Comparison of ENCODE assay signal across 8 cellular contexts in the genomic region with DNA sequence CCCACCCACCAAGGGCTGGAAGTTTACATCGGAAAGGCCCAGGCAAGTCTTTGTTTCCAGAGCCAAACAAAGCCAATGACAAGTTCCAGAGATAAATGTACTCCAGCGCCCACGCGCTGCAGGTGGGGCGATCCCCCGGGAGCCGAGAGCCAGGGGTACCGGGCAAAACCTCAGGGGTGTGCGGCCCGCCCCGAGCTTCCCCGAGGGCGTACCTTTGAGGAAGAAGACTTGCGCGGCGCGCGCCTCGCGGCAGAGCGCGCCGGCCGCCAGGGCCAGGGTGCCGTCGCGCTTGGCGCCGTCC. TPM values are rescaled to one million over a fixed set of nuclear protein-coding genes. Genes with fewer than 3 reads are reported as not detected.
DNase-seq lines count a peak whose midpoint lies in the region; ATAC-seq, FAIRE-seq and TF ChIP-seq lines count a peak whose summit lies in the region.

No MANE protein-coding gene starts in this region.

- H2AK5ac ChIP-seq in mesendoderm (ENCODE audit: low read length) = no peak overlapping the region

- in situ Hi-C loops in K562 (cut with MboI) = no loop called here

- peaks cover 9% of the 10 kb centered on the region for H3K9me1 ChIP-seq in K562 (ENCODE audit: control insufficient read depth, insufficient read depth, low read length)

- peak overlapping the region; percentile 76 for H3K4ac ChIP-seq in mesendoderm (ENCODE audit: low read depth, low read length)

- CTCF ChIA-PET in K562 (lab: Yijun Ruan, JAX; ENCODE audit: low intra/inter-chr PET ratio) = interaction anchor here (0.8 to 3.4 kb wide), 7 partner anchors 53 to 189 kb away, joined by 3 to 24 read pairs (median 4); a partner anchor contains a TSS

- no peak overlapping the region for H4K8ac ChIP-seq in mesendoderm (ENCODE audit: low read depth, low read length)

- no peak overlapping the region for H4K5ac ChIP-seq in mesendoderm (ENCODE audit: low read length)

- no peak for TF ChIP-seq POLR2A in K562 (conservative IDR thresholded peaks at IDR 0.05)

- H3K27me3 ChIP-seq in HUES48 (ENCODE audit: control insufficient read depth, insufficient read depth, low read length) (peaks cover 31% of the 10 kb centered on the region), K562 (ENCODE audit: control insufficient read depth in 2 of 2, insufficient read depth in 2 of 2, low read length in 2 of 2) (no peaks in the 10 kb centered on the region), mesendoderm (ENCODE audit: insufficient read depth, low read length, poor library complexity) (no peaks in the 10 kb centered on the region)

- H3K27ac ChIP-seq in HUES48 (ENCODE audit: low read depth, low read length) = peak overlapping the region; percentile 88
- H3K27ac ChIP-seq in K562 (ENCODE audit: extremely low read depth, low read depth, low read length) = peak overlapping the region; percentile 99
- no peak overlapping the region for H3K27ac ChIP-seq in mesendoderm (ENCODE audit: low read depth, low read length)

- no peak for TF ChIP-seq EP300 in K562 (IDR thresholded peaks at IDR 0.05; ENCODE audit: low read length)

- H3K56ac ChIP-seq in mesendoderm (ENCODE audit: low read length) = peak overlapping the region; percentile 97

- H3K9ac ChIP-seq in HUES48 (ENCODE audit: low read depth, low read length) = peak overlapping the region; percentile 95
- H3K9ac ChIP-seq in K562 (ENCODE audit: insufficient read depth in 1 of 2, low read depth in 2 of 2, low read length in 2 of 2) = peak overlapping the region; percentile 99 to 100
- peak overlapping the region; percentile 93 for H3K9ac ChIP-seq in mesendoderm (ENCODE audit: low read length)

- peak overlapping the region; percentile 82 for H3K4me3 ChIP-seq in AG09309 (ENCODE audit: control insufficient read depth, low read depth, low read length)
- peak overlapping the region; percentile 83 for H3K4me3 ChIP-seq in HUES48 (ENCODE audit: low read depth, low read length)
- H3K4me3 ChIP-seq in K562 = peak overlapping the region; percentile 84
- peak overlapping the region; percentile 76 for H3K4me3 ChIP-seq in mesendoderm (ENCODE audit: low read length)

- peaks cover 19% of the 10 kb centered on the region for H3K36me3 ChIP-seq in HUES48 (ENCODE audit: control insufficient read depth, insufficient read depth, low read length)
- H3K36me3 ChIP-seq in K562 (ENCODE audit: control insufficient read depth, insufficient read depth, low read length) = peaks cover 30% of the 10 kb centered on the region
- H3K36me3 ChIP-seq in mesendoderm (ENCODE audit: control insufficient read depth, insufficient read depth, low read length) = peaks cover 3% of the 10 kb centered on the region

- FAIRE-seq in K562 (lab: Jason Lieb, UNC) = no peak
- FAIRE-seq in RCC 7860 (lab: Jason Lieb, UNC) = no peak

- H4K20me1 ChIP-seq in K562 (replicated peaks; ENCODE audit: control insufficient read depth, insufficient read depth, low read length) = peaks cover 29% of the 10 kb centered on the region

- TF ChIP-seq RAD21 in K562 (CRISPR knock-in tag; conservative IDR thresholded peaks at IDR 0.05 in 1 of 2, IDR thresholded peaks at IDR 0.05 in 1 of 2) = no peak

- under 1% methylated on average over 24 of the region's 29 CpGs for WGBS in K562 (ENCODE audit: insufficient coverage, low coverage, missing lambda C conversion rate)
- no CpG with 5 or more reads among the region's 29 CpGs for WGBS in mesendoderm (ENCODE audit: extremely low coverage, insufficient coverage, low lambda C conversion rate)

- POLR2A ChIA-PET in K562 (lab: Yijun Ruan, JAX) = interaction anchor here (0.6 to 4.4 kb wide), 47 partner anchors 9 to 994 kb away, joined by 3 to 55 read pairs (median 5); a partner anchor contains a TSS

- H2BK120ac ChIP-seq in mesendoderm (ENCODE audit: low read depth, low read length) = no peak overlapping the region

- no peak overlapping the region for H3K23ac ChIP-seq in mesendoderm (ENCODE audit: low read length)

- peaks cover 26% of the 10 kb centered on the region for H3K79me2 ChIP-seq in K562 (ENCODE audit: control insufficient read depth, insufficient read depth, low read length)
- H3K79me2 ChIP-seq in mesendoderm (ENCODE audit: control insufficient read depth, insufficient read depth, low read length) = peaks cover 16% of the 10 kb centered on the region

- BruUV-seq in K562 (replicated peaks; lab: Mats Ljungman, UMichigan) = no TSS peak

- peak overlapping the region; percentile 71 for H2AFZ ChIP-seq in K562 (ENCODE audit: low read depth, low read length)

- H3K4me2 ChIP-seq in K562 (ENCODE audit: insufficient read depth, low read length) = peak overlapping the region; percentile 93
- peak overlapping the region; percentile 96 for H3K4me2 ChIP-seq in mesendoderm (ENCODE audit: low read length)

- H3K79me1 ChIP-seq in mesendoderm (ENCODE audit: low read length) = peaks cover 14% of the 10 kb centered on the region

- intact Hi-C loops in K562 (cut with micrococcal nuclease) = loop anchor here (2.0 to 10.0 kb wide), 2 partner anchors 132 to 554 kb away; a partner anchor contains a TSS

- DNase-seq in AG09309 (ENCODE audit: low read depth) (no peak), K562 (ENCODE audit: extremely low read depth in 1 of 4, low spot score in 3 of 4) (no peak), mesendoderm (no peak), RCC 7860 (ENCODE audit: low spot score) (no peak), GOT3 (lab: John Stamatoyannopoulos, UW) (no peak), NAMALWA (ENCODE audit: low spot score) (no peak)

- peaks cover 13% of the 10 kb centered on the region for H3K4me1 ChIP-seq in HUES48 (ENCODE audit: control insufficient read depth, insufficient read depth, low read length)
- H3K4me1 ChIP-seq in K562 (replicated peaks in 1 of 2; ENCODE audit: control insufficient read depth in 2 of 2, insufficient read depth in 2 of 2, low read length in 2 of 2) = peaks cover 47 to 57% of the 10 kb centered on the region in 2 experiments
- peaks cover 7% of the 10 kb centered on the region for H3K4me1 ChIP-seq in mesendoderm (ENCODE audit: control insufficient read depth, low read depth, low read length)

- no peak for ATAC-seq in K562
- no peak for ATAC-seq in GM21786 (IDR thresholded peaks at IDR 0.05; ENCODE audit: unreplicated experiment)

- TF ChIP-seq CTCF in AG09309 (IDR thresholded peaks at IDR 0.05; ENCODE audit: control insufficient read depth, insufficient read depth, low read depth, low read length, missing control alignments) = no peak
- no peak for TF ChIP-seq CTCF in K562 (IDR thresholded peaks at IDR 0.05 in 2 of 3, conservative IDR thresholded peaks at IDR 0.05 in 1 of 3; ENCODE audit: insufficient read depth in 2 of 3, low read depth in 1 of 3, low read length in 3 of 3)

- peak overlapping the region; percentile 31 for H3K18ac ChIP-seq in mesendoderm (ENCODE audit: low read length)

- no peaks in the 10 kb centered on the region for H3K9me3 ChIP-seq in HUES48 (ENCODE audit: control insufficient read depth, insufficient read depth, low read length)
- no peaks in the 10 kb centered on the region for H3K9me3 ChIP-seq in K562 (replicated peaks; ENCODE audit: control insufficient read depth, insufficient read depth, low read depth, low read length)

- no peak overlapping the region for H2BK5ac ChIP-seq in mesendoderm (ENCODE audit: low read length)

- H2BK15ac ChIP-seq in mesendoderm (replicated peaks; ENCODE audit: low read depth) = no peak overlapping the region

TF ChIP-seq in K562, 482 proteins besides CTCF, POLR2A, EP300 and RAD21 (continues in another document):
- peak; percentile 64 for TF ChIP-seq EGR1 (conservative IDR thresholded peaks at IDR 0.05)
- no peak for TF ChIP-seq ZNF212 (CRISPR knock-in tag; IDR thresholded peaks at IDR 0.05)
- 0 out of 2 replicates have a peak, but pooled peaks have one; percentile 51 for TF ChIP-seq FOXJ2 (tag; IDR thresholded peaks at IDR 0.05)
- TF ChIP-seq ZNF668 (CRISPR knock-in tag; IDR thresholded peaks at IDR 0.05) = no peak

RNA-seq across cellular contexts. Expression of a gene that starts 0.7 kb away (rescaled TPM):
- 11.5 and 24.3 TPM in 2 replicates for total RNA-seq in K562 (2011; cell fraction: chromatin; rRNA removed; ENCODE audit: low replicate concordance)
- 32.5 and 33.0 TPM in 2 replicates for total RNA-seq in K562 (2011; cell fraction: nucleolus; rRNA removed)
- 17.9 and 22.4 TPM in 2 replicates for total RNA-seq in K562 (2011; cell fraction: nucleoplasm; rRNA removed)
- total RNA-seq in K562 (2014; rRNA removed) = 12.8 and 18.9 TPM in 2 replicates
- 5.0 and 7.3 TPM in 2 replicates for total RNA-seq in K562 (2014; rRNA removed; fragmentation: Illumina TruSeq; extraction: Trizol)
- total RNA-seq in K562 (2015; rRNA removed; fragmentation: Illumina TruSeq; extraction: Trizol) = 4.4 and 4.8 TPM in 2 replicates
- 14.2 and 17.1 TPM in 2 replicates for total RNA-seq in K562 (2021)
- 12.6 and 13.3 TPM in 2 replicates for polyA plus RNA-seq in K562 (2011; rRNA removed)
- 16.2 and 25.8 TPM in 2 replicates for polyA plus RNA-seq in K562 (2011; cell fraction: cytosol; rRNA removed)
- 26.5 and 30.4 TPM in 2 replicates for polyA plus RNA-seq in K562 (2011; cell fraction: nucleus; rRNA removed)
- polyA plus RNA-seq in K562 (2012) = 8.3 and 11.4 TPM in 2 replicates
- polyA plus RNA-seq in K562 (2014; fragmentation: Illumina TruSeq; extraction: Trizol) = 8.0 and 8.5 TPM in 2 replicates
- polyA plus RNA-seq in K562 (2014; fragmentation: Nextera tagmentation; extraction: Ambion mirVana) = 1 to 10 TPM; 2.1 to 3.0 TPM
- 10.1 and 14.1 TPM in 2 replicates for polyA plus RNA-seq in K562 (2014; rRNA removed)
- 13.6 and 20.8 TPM in 2 replicates for polyA minus RNA-seq in K562 (2011; rRNA and poly(A)+ RNA removed)
- 13.5 and 14.0 TPM in 2 replicates for polyA minus RNA-seq in K562 (2011; cell fraction: cytosol; rRNA and poly(A)+ RNA removed)
- polyA minus RNA-seq in K562 (2011; cell fraction: nucleus; rRNA and poly(A)+ RNA removed) = 23.3 and 31.2 TPM in 2 replicates
- polyA plus RNA-seq in mesendoderm (2013, experiment 1 of 2) = 13.6 TPM
- polyA plus RNA-seq in mesendoderm (2013, experiment 2 of 2) = 14.0 TPM
